ENCODE assay signal across 11 cellular contexts in the genomic region with DNA sequence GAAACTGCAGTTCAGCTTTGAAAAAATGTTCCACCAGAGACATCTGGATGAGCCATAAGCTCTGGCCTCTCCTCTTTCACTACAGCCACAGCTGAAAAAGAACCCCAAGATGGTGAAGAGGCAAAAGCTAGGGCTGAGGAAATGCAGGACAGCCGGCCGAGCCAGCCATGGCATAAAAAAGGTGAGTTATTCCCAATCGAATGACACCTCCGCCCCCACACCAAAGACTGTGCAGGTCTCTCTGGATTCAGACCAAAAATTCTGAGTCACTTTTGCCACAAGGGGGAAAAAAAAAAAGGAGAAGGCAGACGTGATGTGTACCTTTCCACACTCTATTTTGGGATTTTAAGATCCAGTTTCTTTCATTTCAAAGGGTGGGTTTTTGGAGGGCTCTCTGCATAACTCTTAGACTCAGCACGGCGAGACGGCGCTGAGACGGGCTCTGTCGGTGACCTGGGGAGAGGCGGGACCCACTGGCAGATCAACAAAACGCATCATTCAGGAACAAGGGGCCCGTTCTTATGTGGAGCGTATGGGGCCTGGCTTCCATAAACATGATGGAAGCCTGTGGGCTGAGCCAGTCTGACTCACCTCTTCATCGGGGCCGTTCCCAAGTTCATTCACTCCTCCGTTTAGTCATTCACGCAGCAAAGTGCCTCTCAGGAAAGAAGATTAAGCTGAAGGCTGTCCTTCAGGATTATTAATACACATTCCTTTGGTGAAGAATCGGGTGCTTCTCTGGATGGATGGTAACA. TPM values are rescaled to one million over a fixed set of nuclear protein-coding genes. Genes with fewer than 3 reads are reported as not detected.
A peak's percentile ranks its signal among the peaks of the same experiment; 100 is the strongest.
DNase-seq lines count a peak whose midpoint lies in the region; ATAC-seq, FAIRE-seq and TF ChIP-seq lines count a peak whose summit lies in the region.
"Had no signal": no experiment of that assay in that cellular context is flagged by ENCODE, and none has a peak within 500 bp of the region (broad histone marks: within the 10 kb centered on the region; RNA-seq: fewer than 3 reads in every experiment).

No MANE protein-coding gene starts in this region.

- H3K4me3 ChIP-seq in vagina (no peak overlapping the region), Peyer's patch (no peak overlapping the region), HAP-1 (no peak overlapping the region)
- H3K4me3 ChIP-seq: testis had no signal

- H3K9me3 ChIP-seq in vagina: no peaks in the 10 kb centered on the region
- no peaks in the 10 kb centered on the region for H3K9me3 ChIP-seq in Peyer's patch
- no peaks in the 10 kb centered on the region for H3K9me3 ChIP-seq in HAP-1
- H3K9me3 ChIP-seq: testis had no signal

- intact Hi-C loops in vagina (cut with DNase I): no loop called here

- no peak for TF ChIP-seq CTCF in vagina (IDR thresholded peaks at IDR 0.05)
- TF ChIP-seq CTCF in Peyer's patch (IDR thresholded peaks at IDR 0.05): no peak

- TF ChIP-seq POLR2A in vagina (IDR thresholded peaks at IDR 0.05) (no peak), Peyer's patch (IDR thresholded peaks at IDR 0.05) (no peak)

- H3K27me3 ChIP-seq in vagina: no peaks in the 10 kb centered on the region
- no peaks in the 10 kb centered on the region for H3K27me3 ChIP-seq in Peyer's patch
- H3K27me3 ChIP-seq in HAP-1 (ENCODE audit: low read depth): no peaks in the 10 kb centered on the region
- H3K27me3 ChIP-seq: testis had no signal

- no peaks in the 10 kb centered on the region for H3K36me3 ChIP-seq in vagina
- no peaks in the 10 kb centered on the region for H3K36me3 ChIP-seq in Peyer's patch
- H3K36me3 ChIP-seq in HAP-1 (replicated peaks): no peaks in the 10 kb centered on the region

- H3K4me1 ChIP-seq in vagina (peaks cover 27% of the 10 kb centered on the region), Peyer's patch (peaks cover 0 to 9% (median 0%) of the 10 kb centered on the region in 4 donors), HAP-1 (no peaks in the 10 kb centered on the region)

- peak; percentile 38 for DNase-seq in GM03348 (ENCODE audit: low spot score)
- peak; percentile 89 for DNase-seq in RCC 7860 (ENCODE audit: low spot score)
- DNase-seq in putamen (ENCODE audit: low spot score): peak; percentile 59
- no peak for DNase-seq in vagina (ENCODE audit: extremely low spot score in 2 of 2)
- DNase-seq in Peyer's patch: no peak
- DNase-seq in HAP-1 (ENCODE audit: low spot score in 2 of 2): no peak
- no peak for DNase-seq in stimulated activated CD4-positive, alpha-beta T cell treated with anti-CD3 and anti-CD28 coated beads, Interleukin-15, amount 100 ng/mL, for 24 hours
- DNase-seq: activated CD4-positive, alpha-beta T cell treated with anti-CD3 and anti-CD28 coated beads for 1 hour had no signal

- peak; percentile 85 for ATAC-seq in esophagus mucosa

- peak; percentile 92 for FAIRE-seq in RCC 7860 (lab: Jason Lieb, UNC)
- FAIRE-seq: islet of Langerhans had no signal

- no peak overlapping the region for H3K27ac ChIP-seq in vagina
- no peak overlapping the region for H3K27ac ChIP-seq in Peyer's patch
- H3K27ac ChIP-seq: testis had no signal

- in situ Hi-C loops in HAP-1 (cut with MboI; ENCODE audit: low sequenced_read_pairs): no loop called here

RNA-seq across cellular contexts. Expression of gene NFATC2, which starts 54.8 kb away (rescaled TPM):
- total RNA-seq in esophagus mucosa (0.76 TPM), vagina (7.4 TPM), Peyer's patch (10 to 100 TPM in 3 of 4 donors, 1 to 10 TPM in 1; 4.4 to 38.0 (median 13.6) TPM)

Comparison
In these comparisons a context has a peak if more than half of its experiments do, and no peak if none do; other contexts are left out.
1. DNase-seq: peak in GM03348 (single experiment), RCC 7860 (single experiment) and putamen (single experiment); none in vagina (0 of 2), Peyer's patch (0 of 3), HAP-1 (0 of 2) and stimulated activated CD4-positive, alpha-beta T cell treated with anti-CD3 and anti-CD28 coated beads, Interleukin-15, amount 100 ng/mL, for 24 hours (single experiment).